17 cellular contexts compared by ENCODE assay signal in genomic region chr16:65663774-65664173, GRCh38.
DNase-seq lines count a peak whose midpoint lies in the region; FAIRE-seq and TF ChIP-seq lines count a peak whose summit lies in the region.
"Had no signal": no experiment of that assay in that cellular context is flagged by ENCODE, and none has a peak within 500 bp of the region (broad histone marks: within the 10 kb centered on the region; RNA-seq: fewer than 3 reads in every experiment).

No MANE protein-coding gene starts in this region.

- intact Hi-C loops in activated naive CD4-positive, alpha-beta T cell treated with anti-CD3 and anti-CD28 coated beads for 36 hours (cut with micrococcal nuclease): no loop called here

- H3T11ph ChIP-seq in H9 (ENCODE audit: low read length): no peak overlapping the region

- no peak overlapping the region for H4K5ac ChIP-seq in H9 (ENCODE audit: insufficient read length, low read depth, low read length)

- H3K27ac ChIP-seq in RWPE1 (peak overlapping the region; percentile 20; the same call in 1 of the 2 replicates), keratinocyte (ENCODE audit: control insufficient read depth, insufficient read depth, low read length) (no peak overlapping the region), H9 (ENCODE audit: insufficient read length, low read depth, low read length) (no peak overlapping the region)

- H3K4me3 ChIP-seq in keratinocyte (ENCODE audit: control insufficient read depth in 2 of 3, extremely low read depth in 1 of 3, insufficient read depth in 2 of 3, low read depth in 1 of 3, low read length in 3 of 3): no peak overlapping the region
- H3K4me3 ChIP-seq: GM12878 had no signal

- TF ChIP-seq CTCF in RWPE1 (conservative IDR thresholded peaks at IDR 0.05; ENCODE audit: low read depth) (no peak), keratinocyte (optimal IDR thresholded peaks at IDR 0.05 in 1 of 3, IDR thresholded peaks at IDR 0.05 in 1 of 3, conservative IDR thresholded peaks at IDR 0.05 in 1 of 3; ENCODE audit: extremely low read depth in 1 of 3, insufficient read depth in 2 of 3, low read length in 3 of 3) (no peak), H9 (conservative IDR thresholded peaks at IDR 0.05) (no peak)

- no peak overlapping the region for H3K18ac ChIP-seq in H9 (ENCODE audit: insufficient read length, low read depth, low read length)

- DNase-seq in EH (ENCODE audit: low read depth) (peak; percentile 44), RWPE1 (ENCODE audit: low spot score) (no peak), keratinocyte (ENCODE audit: low read depth, low spot score) (no peak), urothelium cell line (ENCODE audit: low spot score) (peak; percentile 54), hypothalamus (lab: John Stamatoyannopoulos, UW) (no peak), H9 (no peak)
- DNase-seq in activated naive CD4-positive, alpha-beta T cell treated with anti-CD3 and anti-CD28 coated beads for 36 hours: no peak
- DNase-seq: DMS 273 treated with DMSO at 0.1 percent for 48 hours, NCI-H1417, NCI-H1930, NCI-H2171, NCI-H510A, NCI-H82, SHP77 treated with DMSO at 0.1 percent for 48 hours had no signal

- peak; percentile 49 for FAIRE-seq in keratinocyte (lab: Jason Lieb, UNC)
- peak; percentile 81 for FAIRE-seq in urothelium cell line (lab: Jason Lieb, UNC)
- FAIRE-seq: GM12878, GM18507, HepG2 had no signal

- no peak overlapping the region for H3K4me3 Mint-ChIP-seq in activated naive CD4-positive, alpha-beta T cell treated with anti-CD3 and anti-CD28 coated beads for 36 hours
- no peak overlapping the region for H3K4me3 Mint-ChIP-seq in H9

- H3K23ac ChIP-seq in H9 (ENCODE audit: insufficient read length, low read depth, low read length): no peak overlapping the region

- H3K79me1 ChIP-seq in H9 (ENCODE audit: insufficient read depth, low read depth, low read length, poor library complexity, severe bottlenecking): no peaks in the 10 kb centered on the region

- no peak overlapping the region for H2BK12ac ChIP-seq in H9 (ENCODE audit: insufficient read length, low read depth, low read length)

- H3K9me1 ChIP-seq in keratinocyte (ENCODE audit: control insufficient read depth, extremely low read depth, insufficient read depth, low read length): no peaks in the 10 kb centered on the region

- H3K27ac Mint-ChIP-seq in activated naive CD4-positive, alpha-beta T cell treated with anti-CD3 and anti-CD28 coated beads for 36 hours: no peak overlapping the region
- H3K27ac Mint-ChIP-seq in H9: peak overlapping the region in 1 of 3 experiments; percentile 17; a peak in 1 of 7 replicates

- H3K9ac ChIP-seq in keratinocyte (ENCODE audit: control insufficient read depth, extremely low read depth, insufficient read depth, low read length) (no peak overlapping the region), H9 (ENCODE audit: extremely low read depth, insufficient read length, low read length) (no peak overlapping the region)

- H2AFZ ChIP-seq in keratinocyte (ENCODE audit: control insufficient read depth, low read length): no peak overlapping the region
- H2AFZ ChIP-seq in H9 (ENCODE audit: low read length): no peak overlapping the region

- H3K9me3 ChIP-seq in keratinocyte (ENCODE audit: control insufficient read depth, low read depth, low read length) (no peaks in the 10 kb centered on the region), H9 (ENCODE audit: control insufficient read depth, low read depth, low read length) (no peaks in the 10 kb centered on the region)

- dilution Hi-C loops in keratinocyte (cut with MboI; ENCODE audit: extremely low pct_ligation_motif_present, low sequenced_read_pairs): no loop called here

- H2BK5ac ChIP-seq in H9 (ENCODE audit: insufficient read length, low read length): no peak overlapping the region

- H3K36me3 ChIP-seq in keratinocyte (ENCODE audit: control insufficient read depth in 2 of 2, extremely low read depth in 1 of 2, insufficient read depth in 2 of 2, low read length in 2 of 2): no peaks in the 10 kb centered on the region

- no peaks in the 10 kb centered on the region for H3K23me2 ChIP-seq in H9 (ENCODE audit: insufficient read length, low read depth, low read length, poor library complexity, severe bottlenecking)

- H3K14ac ChIP-seq in H9 (ENCODE audit: insufficient read depth, low read length): no peak overlapping the region

- WGBS in H9 (ENCODE audit: extremely low coverage, insufficient read length, low lambda C conversion rate): no CpG with 5 or more reads among the region's 3 CpGs

- H4K8ac ChIP-seq in H9 (replicated peaks; ENCODE audit: insufficient read length, low read depth, low read length): no peak overlapping the region

- H3K4me1 Mint-ChIP-seq in activated naive CD4-positive, alpha-beta T cell treated with anti-CD3 and anti-CD28 coated beads for 36 hours (ENCODE audit: low read depth): no peaks in the 10 kb centered on the region
- peaks cover 17 to 18% of the 10 kb centered on the region in 2 experiments for H3K4me1 Mint-ChIP-seq in H9

- no peak overlapping the region for H2AK5ac ChIP-seq in H9 (ENCODE audit: insufficient read length, low read length)

- peaks cover 8% of the 10 kb centered on the region for H3K9me3 Mint-ChIP-seq in activated naive CD4-positive, alpha-beta T cell treated with anti-CD3 and anti-CD28 coated beads for 36 hours
- peaks cover 0 to 3% of the 10 kb centered on the region in 2 experiments; a peak in 1 of 5 replicates for H3K9me3 Mint-ChIP-seq in H9

- H4K91ac ChIP-seq in H9 (ENCODE audit: insufficient read length, low read depth, low read length): no peak overlapping the region

- no peaks in the 10 kb centered on the region for H3K36me3 Mint-ChIP-seq in activated naive CD4-positive, alpha-beta T cell treated with anti-CD3 and anti-CD28 coated beads for 36 hours (ENCODE audit: low read depth)
- no peaks in the 10 kb centered on the region; a peak in 2 of 7 replicates for H3K36me3 Mint-ChIP-seq in H9 (ENCODE audit: insufficient read depth in 1 of 3, low read depth in 3 of 3)

- no peak overlapping the region for H3K56ac ChIP-seq in H9 (ENCODE audit: insufficient read length, low read depth, low read length)

- H3K27me3 Mint-ChIP-seq in activated naive CD4-positive, alpha-beta T cell treated with anti-CD3 and anti-CD28 coated beads for 36 hours (ENCODE audit: low read depth): no peaks in the 10 kb centered on the region
- H3K27me3 Mint-ChIP-seq in H9 (ENCODE audit: low read depth): peaks cover 2% of the 10 kb centered on the region

- no peak overlapping the region for H3K4ac ChIP-seq in H9 (ENCODE audit: low read depth, low read length)

- no peak overlapping the region for H2BK120ac ChIP-seq in H9 (ENCODE audit: low read depth, low read length, poor library complexity, severe bottlenecking)

- H4K20me1 ChIP-seq in keratinocyte (ENCODE audit: control insufficient read depth, extremely low read depth, insufficient read depth, low read length) (no peaks in the 10 kb centered on the region), H9 (ENCODE audit: control insufficient read depth, insufficient read depth, insufficient read length) (no peaks in the 10 kb centered on the region)

- H3K27me3 ChIP-seq in keratinocyte (ENCODE audit: control insufficient read depth, extremely low read depth, insufficient read depth, low read length) (no peaks in the 10 kb centered on the region), H9 (ENCODE audit: insufficient read depth, low read length) (no peaks in the 10 kb centered on the region)

- H3K4me1 ChIP-seq in keratinocyte (ENCODE audit: control insufficient read depth, extremely low read depth, insufficient read depth, low read length) (peaks cover 34% of the 10 kb centered on the region), H9 (ENCODE audit: insufficient read depth, low read length) (no peaks in the 10 kb centered on the region; the same call in 1 of the 2 replicates)

- H3K79me2 ChIP-seq in keratinocyte (ENCODE audit: control insufficient read depth, insufficient read depth, low read length) (no peaks in the 10 kb centered on the region), H9 (ENCODE audit: insufficient read depth, low read length) (no peaks in the 10 kb centered on the region)

- POLR2A ChIA-PET in RWPE1 (lab: Yijun Ruan, JAX; ENCODE audit: low non-redundant PET): no interaction called here

- H3K4me2 ChIP-seq in keratinocyte (ENCODE audit: control insufficient read depth, extremely low read depth, insufficient read depth, low read depth, low read length) (no peak overlapping the region), H9 (ENCODE audit: insufficient read depth, insufficient read length, low read length) (no peak overlapping the region)

- CTCF ChIA-PET in RWPE1 (lab: Yijun Ruan, JAX): no interaction called here
- CTCF ChIA-PET in activated naive CD4-positive, alpha-beta T cell treated with anti-CD3 and anti-CD28 coated beads for 36 hours (lab: Charles Lee): no interaction called here

- no peak overlapping the region for H2BK20ac ChIP-seq in H9 (ENCODE audit: low read depth, low read length, poor library complexity, severe bottlenecking)

- no peak overlapping the region for H2BK15ac ChIP-seq in H9 (ENCODE audit: low read depth, low read length)

Comparison
In these comparisons a context has a peak if more than half of its experiments do, and no peak if none do; other contexts are left out.
1. DNase-seq: peak in EH (single experiment) and urothelium cell line (single experiment); none in RWPE1 (single experiment), keratinocyte (single experiment), hypothalamus (0 of 51), activated naive CD4-positive, alpha-beta T cell treated with anti-CD3 and anti-CD28 coated beads for 36 hours (single experiment) and H9 (single experiment).